ENCODE assay signal across 16 cellular contexts in genomic region chr3:127710473-127710941, GRCh38. TPM values are rescaled to one million over a fixed set of nuclear protein-coding genes. Genes with fewer than 3 reads are reported as not detected.
A peak's percentile ranks its signal among the peaks of the same experiment; 100 is the strongest.
DNase-seq lines count a peak whose midpoint lies in the region; ATAC-seq, FAIRE-seq and TF ChIP-seq lines count a peak whose summit lies in the region.
"Had no signal": no experiment of that assay in that cellular context is flagged by ENCODE, and none has a peak within 500 bp of the region (broad histone marks: within the 10 kb centered on the region; RNA-seq: fewer than 3 reads in every experiment).

No MANE protein-coding gene starts in this region.

- H2BK12ac ChIP-seq in mesenchymal stem cell (ENCODE audit: low read length in 2 of 2): no peak overlapping the region

- H2BK15ac ChIP-seq in mesenchymal stem cell (ENCODE audit: low read depth, poor library complexity, severe bottlenecking): no peak overlapping the region

- no peak overlapping the region for H3K4ac ChIP-seq in mesenchymal stem cell (ENCODE audit: low read depth in 1 of 2, low read length in 2 of 2)

- TF ChIP-seq CTCF in astrocyte of the spinal cord (IDR thresholded peaks at IDR 0.05; ENCODE audit: low read depth, low read length) (no peak), keratinocyte (optimal IDR thresholded peaks at IDR 0.05 in 1 of 3, IDR thresholded peaks at IDR 0.05 in 1 of 3, conservative IDR thresholded peaks at IDR 0.05 in 1 of 3; ENCODE audit: extremely low read depth in 1 of 3, insufficient read depth in 2 of 3, low read length in 3 of 3) (no peak)

- H2AFZ ChIP-seq in keratinocyte (ENCODE audit: control insufficient read depth, low read length) (no peak overlapping the region), mesenchymal stem cell (ENCODE audit: low read depth, low read length) (no peak overlapping the region)

- no peaks in the 10 kb centered on the region for H3K79me2 ChIP-seq in keratinocyte (ENCODE audit: control insufficient read depth, insufficient read depth, low read length)

- H2BK120ac ChIP-seq in mesenchymal stem cell (ENCODE audit: low read depth, low read length): no peak overlapping the region

- H3K9me1 ChIP-seq in keratinocyte (ENCODE audit: control insufficient read depth, extremely low read depth, insufficient read depth, low read length): no peaks in the 10 kb centered on the region

- H3K79me1 ChIP-seq in mesenchymal stem cell (replicated peaks; ENCODE audit: low read length, poor library complexity, severe bottlenecking): peaks cover 52% of the 10 kb centered on the region

- in situ Hi-C loops in astrocyte of the spinal cord (cut with HindIII; ENCODE audit: low sequenced_read_pairs): no loop called here

- H2BK5ac ChIP-seq in mesenchymal stem cell (ENCODE audit: low read depth, low read length, poor library complexity, severe bottlenecking): no peak overlapping the region

- peak overlapping the region; percentile 20 for H3K4me2 ChIP-seq in keratinocyte (ENCODE audit: control insufficient read depth, extremely low read depth, insufficient read depth, low read depth, low read length)
- H3K4me2 ChIP-seq in mesenchymal stem cell (ENCODE audit: low read length, poor library complexity, severe bottlenecking): no peak overlapping the region

- peaks cover 6 to 8% of the 10 kb centered on the region in 2 experiments for H3K36me3 ChIP-seq in keratinocyte (ENCODE audit: control insufficient read depth in 2 of 2, extremely low read depth in 1 of 2, insufficient read depth in 2 of 2, low read length in 2 of 2)
- peaks cover 67 to 78% of the 10 kb centered on the region in 2 experiments for H3K36me3 ChIP-seq in mesenchymal stem cell (ENCODE audit: control insufficient read depth in 1 of 2, insufficient read depth in 2 of 2, low read depth in 1 of 2, low read length in 2 of 2)

- no peak overlapping the region for H3K23ac ChIP-seq in mesenchymal stem cell (ENCODE audit: low read length in 2 of 2)

- H3K18ac ChIP-seq in mesenchymal stem cell (ENCODE audit: low read depth in 1 of 2, low read length in 2 of 2): no peak overlapping the region

- H3K4me1 Mint-ChIP-seq in activated naive CD4-positive, alpha-beta T cell treated with anti-CD3 and anti-CD28 coated beads, Interleukin-2, amount 10 ng/mL, durations not matched to agents 7 days and 5 days: no peaks in the 10 kb centered on the region
- H3K4me1 Mint-ChIP-seq: central memory CD8-positive, alpha-beta T cell; stimulated activated naive CD8-positive, alpha-beta T cell treated with anti-CD3 and anti-CD28 coated beads, Interleukin-15, amount 100 ng/mL, for 72 hours had no signal

- WGBS in mesenchymal stem cell: 91% methylated on average over 16 of the region's 16 CpGs

- peaks cover 12% of the 10 kb centered on the region for H3K27me3 Mint-ChIP-seq in activated naive CD4-positive, alpha-beta T cell treated with anti-CD3 and anti-CD28 coated beads, Interleukin-2, amount 10 ng/mL, durations not matched to agents 7 days and 5 days

- no peak overlapping the region for H2AK5ac ChIP-seq in mesenchymal stem cell (ENCODE audit: low read length, severe bottlenecking)

- DNase-seq in activated naive CD4-positive, alpha-beta T cell treated with anti-CD3 and anti-CD28 coated beads, Interleukin-2, amount 10 ng/mL, durations not matched to agents 7 days and 5 days: no peak
- no peak for DNase-seq in activated naive CD4-positive, alpha-beta T cell (lab: John Stamatoyannopoulos, UW)
- DNase-seq in astrocyte of the spinal cord (ENCODE audit: low read depth, low spot score) (peak; percentile 33), keratinocyte (ENCODE audit: low read depth, low spot score) (no peak), mesenchymal stem cell (no peak)
- DNase-seq in stimulated activated CD4-positive, alpha-beta T cell treated with anti-CD3 and anti-CD28 coated beads, Interleukin-2, amount 100 ng/mL, for 48 hours: no peak
- DNase-seq: activated CD4-positive, CD25-positive, alpha-beta regulatory T cell treated with anti-CD3 and anti-CD28 coated beads, Interleukin-2, amount 50 U/mL, for 72 hours; activated naive CD4-positive, alpha-beta T cell treated with anti-CD3 and anti-CD28 coated beads, Interleukin-2, amount 50 U/mL, for 16 hours; NCI-H2081 treated with DMSO at 0.1 percent for 48 hours; RPMI8226; stimulated activated CD4-positive, alpha-beta T cell treated with anti-CD3 and anti-CD28 coated beads, Interleukin-12 subunit alpha, Interleukin-12 subunit beta, amount 100 ng/mL, for 4 hours; stimulated activated naive CD8-positive, alpha-beta T cell treated with anti-CD3 and anti-CD28 coated beads, Interleukin-15, amount 100 ng/mL, for 72 hours had no signal

- no peak overlapping the region for H3K4me3 Mint-ChIP-seq in activated naive CD4-positive, alpha-beta T cell treated with anti-CD3 and anti-CD28 coated beads, Interleukin-2, amount 10 ng/mL, durations not matched to agents 7 days and 5 days
- H3K4me3 Mint-ChIP-seq: central memory CD8-positive, alpha-beta T cell; stimulated activated naive CD8-positive, alpha-beta T cell treated with anti-CD3 and anti-CD28 coated beads, Interleukin-15, amount 100 ng/mL, for 72 hours; T-helper 1 cell treated with Interleukin-12 subunit alpha and Interleukin-12 subunit beta and Interleukin-4 antibody, amounts not matched to agents 30 μg/mL and 1 μg/mL, for 36 hours had no signal

- H4K91ac ChIP-seq in mesenchymal stem cell (ENCODE audit: low read length): no peak overlapping the region

- no peaks in the 10 kb centered on the region for H3K9me3 ChIP-seq in keratinocyte (ENCODE audit: control insufficient read depth, low read depth, low read length)
- no peaks in the 10 kb centered on the region for H3K9me3 ChIP-seq in mesenchymal stem cell (ENCODE audit: control insufficient read depth, low read length)

- H3K27ac Mint-ChIP-seq in activated naive CD4-positive, alpha-beta T cell treated with anti-CD3 and anti-CD28 coated beads, Interleukin-2, amount 10 ng/mL, durations not matched to agents 7 days and 5 days: peak overlapping the region; percentile 70
- H3K27ac Mint-ChIP-seq: T-helper 1 cell treated with Interleukin-12 subunit alpha and Interleukin-12 subunit beta and Interleukin-4 antibody, amounts not matched to agents 30 μg/mL and 1 μg/mL, for 36 hours had no signal

- no peak overlapping the region for H3K27ac ChIP-seq in keratinocyte (ENCODE audit: control insufficient read depth, insufficient read depth, low read length)
- peak overlapping the region; percentile 63 for H3K27ac ChIP-seq in temporal lobe (ENCODE audit: low read depth, low read length)
- H3K27ac ChIP-seq in mesenchymal stem cell (ENCODE audit: low read length, poor library complexity, severe bottlenecking): no peak overlapping the region

- H3K14ac ChIP-seq in mesenchymal stem cell (ENCODE audit: low read length in 2 of 2): no peak overlapping the region

- dilution Hi-C loops in keratinocyte (cut with MboI; ENCODE audit: extremely low pct_ligation_motif_present, low sequenced_read_pairs): no loop called here

- H3K36me3 Mint-ChIP-seq in activated naive CD4-positive, alpha-beta T cell treated with anti-CD3 and anti-CD28 coated beads, Interleukin-2, amount 10 ng/mL, durations not matched to agents 7 days and 5 days: no peaks in the 10 kb centered on the region

- H3K27me3 ChIP-seq in keratinocyte (ENCODE audit: control insufficient read depth, extremely low read depth, insufficient read depth, low read length): no peaks in the 10 kb centered on the region
- no peaks in the 10 kb centered on the region for H3K27me3 ChIP-seq in mesenchymal stem cell (ENCODE audit: control insufficient read depth in 1 of 2, insufficient read depth in 1 of 2, low read length in 2 of 2)

- H3K4me1 ChIP-seq in keratinocyte (ENCODE audit: control insufficient read depth, extremely low read depth, insufficient read depth, low read length) (peaks cover 13% of the 10 kb centered on the region), mesenchymal stem cell (ENCODE audit: control insufficient read depth, insufficient read depth, low read depth, low read length) (peaks cover 32% of the 10 kb centered on the region)

- H3K4me3 ChIP-seq in astrocyte of the spinal cord (ENCODE audit: low read depth, low read length): no peak overlapping the region
- H3K4me3 ChIP-seq in keratinocyte (ENCODE audit: control insufficient read depth in 2 of 3, extremely low read depth in 1 of 3, insufficient read depth in 2 of 3, low read depth in 1 of 3, low read length in 3 of 3): no peak overlapping the region
- no peak overlapping the region for H3K4me3 ChIP-seq in mesenchymal stem cell (ENCODE audit: insufficient read depth in 1 of 2, low read depth in 1 of 2, low read length in 2 of 2)

- no peak for FAIRE-seq in keratinocyte (lab: Jason Lieb, UNC)

- H4K8ac ChIP-seq in mesenchymal stem cell (ENCODE audit: low read length): no peak overlapping the region

- CTCF ChIA-PET in activated naive CD4-positive, alpha-beta T cell treated with anti-CD3 and anti-CD28 coated beads, Interleukin-2, amount 10 ng/mL, durations not matched to agents 7 days and 5 days (lab: Charles Lee): no interaction called here

- no peak overlapping the region for H3K9ac ChIP-seq in keratinocyte (ENCODE audit: control insufficient read depth, extremely low read depth, insufficient read depth, low read length)
- no peak overlapping the region for H3K9ac ChIP-seq in mesenchymal stem cell (ENCODE audit: low read length)

- H3K9me3 Mint-ChIP-seq in activated naive CD4-positive, alpha-beta T cell treated with anti-CD3 and anti-CD28 coated beads, Interleukin-2, amount 10 ng/mL, durations not matched to agents 7 days and 5 days: no peaks in the 10 kb centered on the region
- H3K9me3 Mint-ChIP-seq: central memory CD8-positive, alpha-beta T cell; stimulated activated naive CD8-positive, alpha-beta T cell treated with anti-CD3 and anti-CD28 coated beads, Interleukin-15, amount 100 ng/mL, for 72 hours; T-helper 1 cell treated with Interleukin-12 subunit alpha and Interleukin-12 subunit beta and Interleukin-4 antibody, amounts not matched to agents 30 μg/mL and 1 μg/mL, for 36 hours had no signal

- H4K20me1 ChIP-seq in keratinocyte (ENCODE audit: control insufficient read depth, extremely low read depth, insufficient read depth, low read length): no peaks in the 10 kb centered on the region

- ATAC-seq in GM21367 (IDR thresholded peaks at IDR 0.05; ENCODE audit: unreplicated experiment): no peak
- ATAC-seq: stimulated activated naive CD8-positive, alpha-beta T cell treated with anti-CD3 and anti-CD28 coated beads, Interleukin-15, amount 100 ng/mL, for 72 hours had no signal

RNA-seq across cellular contexts. Expression of gene ABTB1, which starts 37.8 kb away (rescaled TPM):
- polyA plus RNA-seq in keratinocyte: 11.6 to 15.2 TPM (median 13.7 TPM) in 3 replicates
- polyA plus RNA-seq in keratinocyte (2011; ENCODE audit: low read depth): 7.0 TPM
- 5.4 and 12.1 TPM in 2 replicates for polyA plus RNA-seq in keratinocyte (2011; cell fraction: cytosol; rRNA removed)
- 34.4 and 39.2 TPM in 2 replicates for polyA plus RNA-seq in keratinocyte (2011; cell fraction: nucleus; rRNA removed)
- polyA plus RNA-seq in keratinocyte (2012; ENCODE audit: low replicate concordance): 11.3 and 11.7 TPM in 2 replicates
- polyA minus RNA-seq in keratinocyte: 12.9 to 26.2 TPM (median 19.6 TPM) in 3 replicates
- 18.6 TPM for polyA minus RNA-seq in keratinocyte (2011; cell fraction: cytosol; rRNA and poly(A)+ RNA removed)
- polyA minus RNA-seq in keratinocyte (2011; cell fraction: nucleus; rRNA and poly(A)+ RNA removed): 8.8 and 11.6 TPM in 2 replicates
- 8.4 TPM for total RNA-seq in temporal lobe
- 6.8 TPM for polyA plus RNA-seq in mesenchymal stem cell (2013, experiment 1 of 2)
- 6.6 TPM for polyA plus RNA-seq in mesenchymal stem cell (2013, experiment 2 of 2)
